ENCODE assay signal across 11 cellular contexts in genomic region chrX:154751669-154752271, GRCh38. TPM values are rescaled to one million over a fixed set of nuclear protein-coding genes. Genes with fewer than 3 reads are reported as not detected.
DNase-seq lines count a peak whose midpoint lies in the region; ATAC-seq and TF ChIP-seq lines count a peak whose summit lies in the region.
"Had no signal": no experiment of that assay in that cellular context is flagged by ENCODE, and none has a peak within 500 bp of the region (broad histone marks: within the 10 kb centered on the region; RNA-seq: fewer than 3 reads in every experiment).

No MANE protein-coding gene starts in this region.

- TF ChIP-seq CTCF in endodermal cell (conservative IDR thresholded peaks at IDR 0.05), result no peak

- peaks cover 56% of the 10 kb centered on the region for H3K27me3 Mint-ChIP-seq in endodermal cell (ENCODE audit: insufficient read depth)

- DNase-seq in NCI-H82 (lab: John Stamatoyannopoulos, UW) (peak; percentile 50), NCI-H82 treated with DMSO at 0.1 percent for 48 hours (lab: John Stamatoyannopoulos, UW; ENCODE audit: unreplicated experiment) (no peak), OCI-M1 (lab: John Stamatoyannopoulos, UW) (peak; percentile 88), endodermal cell (no peak)
- DNase-seq in activated effector memory CD4-positive, alpha-beta T cell treated with anti-CD3 and anti-CD28 coated beads, Interleukin-2, amount 50 U/mL, for 16 hours, result no peak
- DNase-seq: ACHN; stimulated activated CD4-positive, alpha-beta T cell treated with anti-CD3 and anti-CD28 coated beads, Interleukin-4, amount 100 ng/mL, for 4 hours had no signal

- H3K27me3 ChIP-seq in endodermal cell (ENCODE audit: control insufficient read depth, insufficient read depth, low read length, poor library complexity, severe bottlenecking) (peaks cover 47% of the 10 kb centered on the region), skeletal muscle tissue (ENCODE audit: control insufficient read depth in 3 of 3, insufficient read depth in 3 of 3, low read length in 3 of 3) (peaks cover 0 to 4% (median 0%) of the 10 kb centered on the region in 3 donors)
- H3K27me3 ChIP-seq: gastroesophageal sphincter had no signal

- H3K36me3 ChIP-seq in endodermal cell (ENCODE audit: control insufficient read depth, insufficient read depth, low read length) (no peaks in the 10 kb centered on the region), skeletal muscle tissue (ENCODE audit: control insufficient read depth in 3 of 3, insufficient read depth in 3 of 3, low read length in 3 of 3) (no peaks in the 10 kb centered on the region)
- H3K36me3 ChIP-seq: gastroesophageal sphincter had no signal

- H3K9me3 ChIP-seq in endodermal cell (ENCODE audit: control insufficient read depth, low read length) (no peaks in the 10 kb centered on the region), skeletal muscle tissue (ENCODE audit: control insufficient read depth in 3 of 3, low read length in 3 of 3) (no peaks in the 10 kb centered on the region)
- H3K9me3 ChIP-seq: gastroesophageal sphincter had no signal

- H3K4me3 Mint-ChIP-seq in endodermal cell, result peak overlapping the region; percentile 26

- no peaks in the 10 kb centered on the region for H3K36me3 Mint-ChIP-seq in endodermal cell (ENCODE audit: low read depth)

- H3K4me3 ChIP-seq in endodermal cell (ENCODE audit: low read length) (no peak overlapping the region), skeletal muscle tissue (ENCODE audit: low read length in 3 of 3) (peak overlapping the region; percentile 33 to 61 (median 42))

- H3K27ac Mint-ChIP-seq in endodermal cell, result no peak overlapping the region

- peaks cover 41% of the 10 kb centered on the region for H3K9me3 Mint-ChIP-seq in endodermal cell

- H3K9ac ChIP-seq in endodermal cell (ENCODE audit: extremely low read depth, low read length, poor library complexity, severe bottlenecking) (no peak overlapping the region), skeletal muscle tissue (ENCODE audit: low read depth in 1 of 3, low read length in 3 of 3) (no peak overlapping the region)

- no peak for ATAC-seq in HG03280 (IDR thresholded peaks at IDR 0.05; ENCODE audit: unreplicated experiment)
- ATAC-seq in GM19395 (IDR thresholded peaks at IDR 0.05; ENCODE audit: unreplicated experiment), result no peak

- H3K4me1 ChIP-seq in endodermal cell (ENCODE audit: control insufficient read depth, insufficient read depth, low read length) (no peaks in the 10 kb centered on the region), skeletal muscle tissue (ENCODE audit: control insufficient read depth in 3 of 3, insufficient read depth in 3 of 3, low read length in 3 of 3) (peaks cover 5 to 10% (median 8%) of the 10 kb centered on the region in 3 donors)

- no peaks in the 10 kb centered on the region for H3K4me1 Mint-ChIP-seq in endodermal cell

- WGBS in endodermal cell (ENCODE audit: insufficient coverage in 1 of 2, insufficient read length in 1 of 2), 2 experiments, result 93 to 97% methylated on average over 5 to 9 of the region's 9 CpGs

- H3K27ac ChIP-seq in endodermal cell (ENCODE audit: low read depth, low read length), result no peak overlapping the region
- no peak overlapping the region for H3K27ac ChIP-seq in skeletal muscle tissue (ENCODE audit: low read depth, low read length)

RNA-seq across cellular contexts. Expression of gene GAB3, which starts 0.9 kb away (rescaled TPM):
- under 1 TPM; 0.13 to 0.55 TPM for total RNA-seq in endodermal cell
- polyA plus RNA-seq in endodermal cell (2013, experiment 1 of 2), result 0.07 TPM
- not detected for polyA plus RNA-seq in endodermal cell (2013, experiment 2 of 2)
- total RNA-seq in skeletal muscle tissue, result 5.7 TPM

RNA-seq across cellular contexts. Expression of gene DKC1, which starts 10.9 kb away (rescaled TPM):
- total RNA-seq in endodermal cell (10 to 100 TPM; 66.5 to 70.8 TPM), skeletal muscle tissue (18.3 TPM)
- 66.7 TPM for polyA plus RNA-seq in endodermal cell (2013, experiment 1 of 2)
- polyA plus RNA-seq in endodermal cell (2013, experiment 2 of 2), result 62.1 TPM

RNA-seq across cellular contexts. Expression of gene MPP1, which starts 53.5 kb away (rescaled TPM):
- total RNA-seq in endodermal cell, result 10 to 100 TPM; 13.7 to 15.7 TPM
- polyA plus RNA-seq in endodermal cell (2013, experiment 1 of 2), result 9.8 TPM
- 9.4 TPM for polyA plus RNA-seq in endodermal cell (2013, experiment 2 of 2)
- total RNA-seq in skeletal muscle tissue, result 45.9 TPM

Comparison
In these comparisons a context has a peak if more than half of its experiments do, and no peak if none do; other contexts are left out.
1. DNase-seq: peak in NCI-H82 (single experiment) and OCI-M1 (single experiment); none in NCI-H82 treated with DMSO at 0.1 percent for 48 hours (single experiment), endodermal cell (single experiment) and activated effector memory CD4-positive, alpha-beta T cell treated with anti-CD3 and anti-CD28 coated beads, Interleukin-2, amount 50 U/mL, for 16 hours (single experiment).